ENCODE assay signal across 20 cellular contexts in genomic region chr10:19658622-19659233, GRCh38.
"Had no signal": no experiment of that assay in that cellular context is flagged by ENCODE, and none has a peak within 500 bp of the region (broad histone marks: within the 10 kb centered on the region; RNA-seq: fewer than 3 reads in every experiment).

No MANE protein-coding gene starts in this region.

- H3K9me3 ChIP-seq: mucosa of descending colon, ovary, thyroid gland had no signal

- H3K36me3 Mint-ChIP-seq: activated CD8-positive, alpha-beta memory T cell treated with anti-CD3 and anti-CD28 coated beads, Interleukin-2, amount 10 ng/mL, durations not matched to agents 7 days and 5 days; activated naive CD8-positive, alpha-beta T cell treated with anti-CD3 and anti-CD28 coated beads for 36 hours; naive B cell; stimulated activated naive B cell treated with anti-CD40 and anti-IgM and Interleukin-4, amounts not matched to agents 10 μg/mL and 1 μg/mL and 100 μg/mL, for 72 hours had no signal

- H3K4me3 Mint-ChIP-seq: activated B cell treated with CpG ODN at 0.5 μM for 24 hours; activated CD4-positive, alpha-beta memory T cell treated with anti-CD3 and anti-CD28 coated beads, Interleukin-2, amount 10 ng/mL, durations not matched to agents 7 days and 5 days; activated CD8-positive, alpha-beta memory T cell treated with anti-CD3 and anti-CD28 coated beads, Interleukin-2, amount 10 ng/mL, durations not matched to agents 7 days and 5 days; activated naive CD8-positive, alpha-beta T cell treated with anti-CD3 and anti-CD28 coated beads for 36 hours; activated T-helper 17 cell treated with anti-CD3 and anti-CD28 coated beads, Interleukin-2, amount 50 U/mL, for 72 hours; naive B cell; neural crest cell; stimulated activated naive B cell treated with anti-CD40 and anti-IgM and Interleukin-4, amounts not matched to agents 10 μg/mL and 1 μg/mL and 100 μg/mL, for 72 hours had no signal

- DNase-seq: activated B cell treated with CpG ODN at 0.5 μM for 24 hours; activated CD4-positive, alpha-beta memory T cell treated with anti-CD3 and anti-CD28 coated beads, Interleukin-2, amount 10 ng/mL, durations not matched to agents 7 days and 5 days; activated CD4-positive, alpha-beta T cell treated with anti-CD3 and anti-CD28 coated beads for 4 hours; activated CD8-positive, alpha-beta memory T cell treated with anti-CD3 and anti-CD28 coated beads, Interleukin-2, amount 10 ng/mL, durations not matched to agents 7 days and 5 days; activated naive CD4-positive, alpha-beta T cell; activated naive CD8-positive, alpha-beta T cell treated with anti-CD3 and anti-CD28 coated beads for 36 hours; activated T-cell treated with anti-CD3 and anti-CD28 coated beads, Interleukin-2, amount 50 U/mL, for 1 hour; amniotic stem cell; foreskin fibroblast; hippocampal formation; left lung; mucosa of descending colon; naive B cell; ovary; stimulated activated naive B cell treated with anti-CD40 and anti-IgM and Interleukin-4, amounts not matched to agents 10 μg/mL and 1 μg/mL and 100 μg/mL, for 72 hours; T-helper 1 cell; T-helper 9 cell; thyroid gland had no signal

- H3K4me3 ChIP-seq: left lung, mucosa of descending colon, ovary, thyroid gland had no signal

- H3K27me3 Mint-ChIP-seq: activated B cell treated with CpG ODN at 0.5 μM for 24 hours; activated CD4-positive, alpha-beta memory T cell treated with anti-CD3 and anti-CD28 coated beads, Interleukin-2, amount 10 ng/mL, durations not matched to agents 7 days and 5 days; activated CD8-positive, alpha-beta memory T cell treated with anti-CD3 and anti-CD28 coated beads, Interleukin-2, amount 10 ng/mL, durations not matched to agents 7 days and 5 days; activated naive CD8-positive, alpha-beta T cell treated with anti-CD3 and anti-CD28 coated beads for 36 hours; activated T-helper 17 cell treated with anti-CD3 and anti-CD28 coated beads, Interleukin-2, amount 50 U/mL, for 72 hours; naive B cell; stimulated activated naive B cell treated with anti-CD40 and anti-IgM and Interleukin-4, amounts not matched to agents 10 μg/mL and 1 μg/mL and 100 μg/mL, for 72 hours had no signal

- H3K4me1 ChIP-seq: left lung, thyroid gland had no signal

- H3K27ac ChIP-seq: left lung, ovary, thyroid gland had no signal

- H3K36me3 ChIP-seq: left lung, ovary, thyroid gland had no signal

- H3K27ac Mint-ChIP-seq: activated B cell treated with CpG ODN at 0.5 μM for 24 hours; activated CD4-positive, alpha-beta memory T cell treated with anti-CD3 and anti-CD28 coated beads, Interleukin-2, amount 10 ng/mL, durations not matched to agents 7 days and 5 days; activated CD8-positive, alpha-beta memory T cell treated with anti-CD3 and anti-CD28 coated beads, Interleukin-2, amount 10 ng/mL, durations not matched to agents 7 days and 5 days; activated naive CD8-positive, alpha-beta T cell treated with anti-CD3 and anti-CD28 coated beads for 36 hours; activated T-helper 17 cell treated with anti-CD3 and anti-CD28 coated beads, Interleukin-2, amount 50 U/mL, for 72 hours; naive B cell; stimulated activated naive B cell treated with anti-CD40 and anti-IgM and Interleukin-4, amounts not matched to agents 10 μg/mL and 1 μg/mL and 100 μg/mL, for 72 hours had no signal

- H3K9me3 Mint-ChIP-seq: activated naive CD8-positive, alpha-beta T cell treated with anti-CD3 and anti-CD28 coated beads for 36 hours; naive B cell; stimulated activated naive B cell treated with anti-CD40 and anti-IgM and Interleukin-4, amounts not matched to agents 10 μg/mL and 1 μg/mL and 100 μg/mL, for 72 hours had no signal

- H3K27me3 ChIP-seq: left lung, ovary, thyroid gland had no signal

- H3K4me1 Mint-ChIP-seq: activated B cell treated with CpG ODN at 0.5 μM for 24 hours; activated CD4-positive, alpha-beta memory T cell treated with anti-CD3 and anti-CD28 coated beads, Interleukin-2, amount 10 ng/mL, durations not matched to agents 7 days and 5 days; activated CD8-positive, alpha-beta memory T cell treated with anti-CD3 and anti-CD28 coated beads, Interleukin-2, amount 10 ng/mL, durations not matched to agents 7 days and 5 days; activated naive CD8-positive, alpha-beta T cell treated with anti-CD3 and anti-CD28 coated beads for 36 hours; activated T-helper 17 cell treated with anti-CD3 and anti-CD28 coated beads, Interleukin-2, amount 50 U/mL, for 72 hours; naive B cell; stimulated activated naive B cell treated with anti-CD40 and anti-IgM and Interleukin-4, amounts not matched to agents 10 μg/mL and 1 μg/mL and 100 μg/mL, for 72 hours had no signal

- ATAC-seq: activated CD8-positive, alpha-beta memory T cell treated with anti-CD3 and anti-CD28 coated beads, Interleukin-2, amount 10 ng/mL, durations not matched to agents 7 days and 5 days; activated T-helper 17 cell treated with anti-CD3 and anti-CD28 coated beads, Interleukin-2, amount 50 U/mL, for 72 hours; left lung; mucosa of descending colon; stimulated activated naive B cell treated with anti-CD40 and anti-IgM and Interleukin-4, amounts not matched to agents 10 μg/mL and 1 μg/mL and 100 μg/mL, for 72 hours had no signal
